16 cellular contexts compared by ENCODE assay signal in the genomic region with DNA sequence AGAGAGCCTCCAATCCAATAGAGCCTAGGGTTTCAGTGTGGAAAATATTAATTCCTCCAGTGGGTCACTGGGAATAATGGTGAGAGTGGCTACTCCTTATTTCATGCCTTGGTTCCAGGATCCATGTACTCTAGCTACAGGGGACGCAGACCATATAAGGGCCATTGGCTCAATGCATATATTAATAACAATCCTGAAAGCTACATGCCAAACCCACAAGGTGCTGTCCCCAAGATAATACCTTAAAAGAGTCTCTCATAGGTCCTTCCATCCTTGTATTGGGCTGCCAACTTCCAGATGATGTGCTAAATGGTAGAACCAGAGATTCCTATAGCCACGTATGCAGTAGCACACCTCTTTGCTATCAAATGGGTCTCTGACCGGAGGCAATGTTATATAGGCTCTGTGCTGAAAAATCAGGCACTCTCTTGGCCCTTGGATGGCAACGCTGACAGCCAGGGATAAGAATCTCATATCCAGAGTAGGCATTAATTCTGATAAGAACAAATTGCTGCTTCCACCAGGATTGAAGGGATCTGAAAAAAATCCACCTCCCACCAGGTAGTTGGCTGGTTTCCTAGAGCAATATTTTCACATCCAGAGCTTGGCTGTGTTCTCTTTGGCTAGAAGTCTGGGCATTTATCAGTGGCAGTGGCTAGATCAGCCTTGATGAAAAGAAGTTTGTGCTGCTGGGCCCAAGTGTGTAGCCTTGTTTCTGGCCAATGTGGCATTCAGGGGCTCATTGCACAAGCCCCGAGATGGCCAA.
DNase-seq lines count a peak whose midpoint lies in the region; ATAC-seq lines count a peak whose summit lies in the region.
"Had no signal": no experiment of that assay in that cellular context is flagged by ENCODE, and none has a peak within 500 bp of the region (broad histone marks: within the 10 kb centered on the region; RNA-seq: fewer than 3 reads in every experiment).

No MANE protein-coding gene starts in this region.

- ATAC-seq in GM18868 (IDR thresholded peaks at IDR 0.05; ENCODE audit: unreplicated experiment) = peak; percentile 59
- ATAC-seq in stimulated activated naive B cell treated with anti-CD40 and anti-IgM and Interleukin-4, amounts not matched to agents 10 μg/mL and 1 μg/mL and 100 μg/mL, for 72 hours (replicated peaks) = peak; percentile 39 to 62
- ATAC-seq: HCT116 had no signal

- H3K27me3 Mint-ChIP-seq in stimulated activated naive B cell treated with anti-CD40 and anti-IgM and Interleukin-4, amounts not matched to agents 10 μg/mL and 1 μg/mL and 100 μg/mL, for 72 hours = peaks cover 8 to 11% of the 10 kb centered on the region in 2 donors

- DNase-seq in COR-L47 (lab: John Stamatoyannopoulos, UW) (peak; percentile 3), cerebellar cortex (ENCODE audit: low spot score) (peak; percentile 77), MV-4-11 (lab: John Stamatoyannopoulos, UW) (no peak), DMS153 (lab: John Stamatoyannopoulos, UW) (no peak)
- DNase-seq in stimulated activated naive B cell treated with anti-CD40 and anti-IgM and Interleukin-4, amounts not matched to agents 10 μg/mL and 1 μg/mL and 100 μg/mL, for 72 hours = no peak
- DNase-seq in activated CD4-positive, alpha-beta T cell treated with anti-CD3 and anti-CD28 coated beads for 4 hours = no peak
- DNase-seq: BE2C; CD4-positive, alpha-beta T cell; DMS53; DND-41; GDM1; GOT3; H7; KG1 had no signal

- no peak overlapping the region for H3K4me3 Mint-ChIP-seq in stimulated activated naive B cell treated with anti-CD40 and anti-IgM and Interleukin-4, amounts not matched to agents 10 μg/mL and 1 μg/mL and 100 μg/mL, for 72 hours
- H3K4me3 Mint-ChIP-seq: CD4-positive, alpha-beta T cell had no signal

- H3K9me3 Mint-ChIP-seq in stimulated activated naive B cell treated with anti-CD40 and anti-IgM and Interleukin-4, amounts not matched to agents 10 μg/mL and 1 μg/mL and 100 μg/mL, for 72 hours = peaks cover 10 to 17% of the 10 kb centered on the region in 2 donors

- peaks cover 5 to 9% of the 10 kb centered on the region in 2 donors for H3K36me3 Mint-ChIP-seq in stimulated activated naive B cell treated with anti-CD40 and anti-IgM and Interleukin-4, amounts not matched to agents 10 μg/mL and 1 μg/mL and 100 μg/mL, for 72 hours

- peaks cover 12 to 27% of the 10 kb centered on the region in 2 donors for H3K4me1 Mint-ChIP-seq in stimulated activated naive B cell treated with anti-CD40 and anti-IgM and Interleukin-4, amounts not matched to agents 10 μg/mL and 1 μg/mL and 100 μg/mL, for 72 hours

- no peak overlapping the region for H3K27ac Mint-ChIP-seq in stimulated activated naive B cell treated with anti-CD40 and anti-IgM and Interleukin-4, amounts not matched to agents 10 μg/mL and 1 μg/mL and 100 μg/mL, for 72 hours
- H3K27ac Mint-ChIP-seq: CD4-positive, alpha-beta T cell had no signal

Comparison
In these comparisons a context has a peak if more than half of its experiments do, and no peak if none do; other contexts are left out.
1. DNase-seq: peak in COR-L47 (single experiment) and cerebellar cortex (single experiment); none in stimulated activated naive B cell treated with anti-CD40 and anti-IgM and Interleukin-4, amounts not matched to agents 10 μg/mL and 1 μg/mL and 100 μg/mL, for 72 hours (single experiment), MV-4-11 (single experiment), activated CD4-positive, alpha-beta T cell treated with anti-CD3 and anti-CD28 coated beads for 4 hours (0 of 2) and DMS153 (single experiment).